ENCODE assay signal across 1 cellular context in genomic region chr1:145886811-145887210, GRCh38.
TF ChIP-seq lines count a peak whose summit lies in the region.

No MANE protein-coding gene starts in this region.

TF ChIP-seq in H1, 55 proteins besides CTCF, POLR2A, EP300 and RAD21:
- TF ChIP-seq PHF8 (conservative IDR thresholded peaks at IDR 0.05; ENCODE audit: low read depth, low read length) = no peak
- no peak for TF ChIP-seq SIX5 (IDR thresholded peaks at IDR 0.05; ENCODE audit: low read depth, low read length)
- no peak for TF ChIP-seq CHD1 (IDR thresholded peaks at IDR 0.05; ENCODE audit: low read depth, low read length)
- no peak for TF ChIP-seq ATF2 (IDR thresholded peaks at IDR 0.05; ENCODE audit: low read length)
- no peak for TF ChIP-seq TAF1 (IDR thresholded peaks at IDR 0.05; ENCODE audit: low read depth, low read length)
- no peak for TF ChIP-seq CHD7 (IDR thresholded peaks at IDR 0.05; ENCODE audit: insufficient replicate concordance, low read length)
- no peak for TF ChIP-seq SP2 (IDR thresholded peaks at IDR 0.05; ENCODE audit: low read length)
- no peak for TF ChIP-seq TAF7 (optimal IDR thresholded peaks at IDR 0.05; ENCODE audit: borderline replicate concordance, low read depth, low read length)
- TF ChIP-seq SRF (IDR thresholded peaks at IDR 0.05; ENCODE audit: low read depth, low read length) = no peak
- no peak for TF ChIP-seq KDM5A (IDR thresholded peaks at IDR 0.05; ENCODE audit: low read length)
- no peak for TF ChIP-seq GABPA (IDR thresholded peaks at IDR 0.05; ENCODE audit: borderline replicate concordance, insufficient read depth, low read length)
- no peak for TF ChIP-seq RXRA (IDR thresholded peaks at IDR 0.05; ENCODE audit: insufficient read depth, low read depth, low read length)
- TF ChIP-seq JUND (IDR thresholded peaks at IDR 0.05; ENCODE audit: low read length) = no peak
